17 cellular contexts compared by ENCODE assay signal in the genomic region with DNA sequence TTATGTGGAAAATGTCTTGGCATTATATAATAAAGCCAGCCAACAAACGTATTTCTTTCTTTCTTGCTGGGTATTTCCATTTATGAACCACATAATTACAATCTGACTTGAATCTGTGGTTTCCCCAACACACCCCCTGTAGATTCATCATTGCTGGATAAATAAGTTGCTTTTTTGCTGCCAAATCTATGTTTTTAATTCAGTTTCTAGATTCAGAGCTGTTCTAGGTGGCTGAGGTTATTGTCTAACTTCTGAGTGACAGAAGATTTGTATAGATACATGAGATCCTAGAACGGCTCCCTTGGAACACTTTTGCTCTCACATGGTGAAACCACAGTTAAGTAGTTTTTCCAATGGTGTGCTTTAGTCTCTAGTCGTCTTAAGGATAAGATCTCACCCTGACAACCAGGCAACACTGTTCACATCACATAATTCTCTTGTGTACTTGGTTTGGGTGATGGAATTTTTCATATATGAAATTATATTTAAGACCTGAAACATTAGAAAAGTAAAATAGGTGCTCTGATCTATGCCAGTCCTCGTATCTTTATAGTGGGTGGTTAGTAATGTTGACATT.
DNase-seq lines count a peak whose midpoint lies in the region; ATAC-seq and TF ChIP-seq lines count a peak whose summit lies in the region.
"Had no signal": no experiment of that assay in that cellular context is flagged by ENCODE, and none has a peak within 500 bp of the region (broad histone marks: within the 10 kb centered on the region; RNA-seq: fewer than 3 reads in every experiment).

No MANE protein-coding gene starts in this region.

- H3K27ac ChIP-seq in SK-N-MC, result no peak overlapping the region
- no peak overlapping the region for H3K27ac ChIP-seq in lower lobe of right lung
- H3K27ac ChIP-seq: RWPE1 had no signal

- peak in 1 of 2 donors; percentile 23 for ATAC-seq in activated T-cell treated with anti-CD3 and anti-CD28 coated beads, Interleukin-2, amount 50 U/mL, for 72 hours (replicated peaks in 1 of 2)
- ATAC-seq in central memory CD8-positive, alpha-beta T cell (replicated peaks; ENCODE audit: extremely low read depth, poor library complexity, severe bottlenecking), result no peak
- peak; percentile 78 for ATAC-seq in stimulated activated naive CD8-positive, alpha-beta T cell treated with anti-CD3 and anti-CD28 coated beads, Interleukin-15, amount 100 ng/mL, for 72 hours
- no peak for ATAC-seq in lower lobe of right lung

- H3K36me3 Mint-ChIP-seq in activated T-cell treated with anti-CD3 and anti-CD28 coated beads, Interleukin-2, amount 50 U/mL, for 72 hours (ENCODE audit: insufficient read depth in 2 of 2), result peaks cover 0 to 1% of the 10 kb centered on the region in 2 donors
- H3K36me3 Mint-ChIP-seq in central memory CD8-positive, alpha-beta T cell (ENCODE audit: insufficient read depth), result peaks cover 11% of the 10 kb centered on the region

- intact Hi-C loops in lower lobe of right lung (cut with DNase I), result no loop called here

- peaks cover 0 to 2% of the 10 kb centered on the region in 2 donors for H3K9me3 Mint-ChIP-seq in activated T-cell treated with anti-CD3 and anti-CD28 coated beads, Interleukin-2, amount 50 U/mL, for 72 hours
- no peaks in the 10 kb centered on the region for H3K9me3 Mint-ChIP-seq in central memory CD8-positive, alpha-beta T cell
- H3K9me3 Mint-ChIP-seq in stimulated activated naive CD8-positive, alpha-beta T cell treated with anti-CD3 and anti-CD28 coated beads, Interleukin-15, amount 100 ng/mL, for 72 hours, result no peaks in the 10 kb centered on the region

- no peaks in the 10 kb centered on the region for H3K9me3 ChIP-seq in SK-N-MC (ENCODE audit: low read depth, low read length)
- no peaks in the 10 kb centered on the region for H3K9me3 ChIP-seq in lower lobe of right lung

- no peaks in the 10 kb centered on the region for H3K27me3 Mint-ChIP-seq in activated T-cell treated with anti-CD3 and anti-CD28 coated beads, Interleukin-2, amount 50 U/mL, for 72 hours (ENCODE audit: low read depth)
- no peaks in the 10 kb centered on the region for H3K27me3 Mint-ChIP-seq in central memory CD8-positive, alpha-beta T cell
- H3K27me3 Mint-ChIP-seq in stimulated activated naive CD8-positive, alpha-beta T cell treated with anti-CD3 and anti-CD28 coated beads, Interleukin-15, amount 100 ng/mL, for 72 hours, result no peaks in the 10 kb centered on the region
- H3K27me3 Mint-ChIP-seq: CD4-positive, CD25-positive, alpha-beta regulatory T cell had no signal

- H3K4me3 Mint-ChIP-seq in activated T-cell treated with anti-CD3 and anti-CD28 coated beads, Interleukin-2, amount 50 U/mL, for 72 hours, result peak overlapping the region in 1 of 2 donors; percentile 54
- no peak overlapping the region for H3K4me3 Mint-ChIP-seq in central memory CD8-positive, alpha-beta T cell
- H3K4me3 Mint-ChIP-seq in stimulated activated naive CD8-positive, alpha-beta T cell treated with anti-CD3 and anti-CD28 coated beads, Interleukin-15, amount 100 ng/mL, for 72 hours, result peak overlapping the region in 1 of 2 donors; percentile 4
- H3K4me3 Mint-ChIP-seq: CD4-positive, CD25-positive, alpha-beta regulatory T cell had no signal

- DNase-seq in activated T-cell treated with anti-CD3 and anti-CD28 coated beads, Interleukin-2, amount 50 U/mL, for 72 hours, result no peak
- DNase-seq in activated T-cell treated with anti-CD3 and anti-CD28 coated beads, Interleukin-2, amount 50 U/mL, for 1 hour, result no peak
- DNase-seq in SK-N-MC (ENCODE audit: low read depth, low spot score) (peak; percentile 44), lower lobe of right lung (no peak), islet precursor cell (no peak)
- DNase-seq in central memory CD8-positive, alpha-beta T cell (ENCODE audit: low spot score in 2 of 2), result no peak
- DNase-seq in stimulated activated naive CD8-positive, alpha-beta T cell treated with anti-CD3 and anti-CD28 coated beads, Interleukin-15, amount 100 ng/mL, for 72 hours, result no peak
- DNase-seq: ACHN; CD4-positive, CD25-positive, alpha-beta regulatory T cell; DMS79 treated with DMSO at 0.1 percent for 48 hours; KG1; NCI-H1048; NCI-H1694; NCI-H2107; NCI-H345; NCI-H526 treated with DMSO at 0.1 percent for 48 hours had no signal

- no peak for TF ChIP-seq CTCF in lower lobe of right lung (IDR thresholded peaks at IDR 0.05)

- no peak overlapping the region for H3K4me3 ChIP-seq in SK-N-MC
- H3K4me3 ChIP-seq in lower lobe of right lung, result no peak overlapping the region

- H3K36me3 ChIP-seq in SK-N-MC (ENCODE audit: insufficient read depth, low read length) (no peaks in the 10 kb centered on the region), lower lobe of right lung (no peaks in the 10 kb centered on the region)

- H3K27me3 ChIP-seq in lower lobe of right lung (ENCODE audit: low read depth), result no peaks in the 10 kb centered on the region

- H3K27ac Mint-ChIP-seq in activated T-cell treated with anti-CD3 and anti-CD28 coated beads, Interleukin-2, amount 50 U/mL, for 72 hours, result peak overlapping the region; percentile 42
- H3K27ac Mint-ChIP-seq in central memory CD8-positive, alpha-beta T cell (ENCODE audit: low read depth), result peak overlapping the region; percentile 44
- H3K27ac Mint-ChIP-seq in stimulated activated naive CD8-positive, alpha-beta T cell treated with anti-CD3 and anti-CD28 coated beads, Interleukin-15, amount 100 ng/mL, for 72 hours, result peak overlapping the region in 1 of 2 donors; percentile 2

- peaks cover 41% of the 10 kb centered on the region for H3K4me1 Mint-ChIP-seq in activated T-cell treated with anti-CD3 and anti-CD28 coated beads, Interleukin-2, amount 50 U/mL, for 72 hours (ENCODE audit: low read depth)
- H3K4me1 Mint-ChIP-seq in central memory CD8-positive, alpha-beta T cell, result peaks cover 58% of the 10 kb centered on the region
- H3K4me1 Mint-ChIP-seq in stimulated activated naive CD8-positive, alpha-beta T cell treated with anti-CD3 and anti-CD28 coated beads, Interleukin-15, amount 100 ng/mL, for 72 hours, result peaks cover 29% of the 10 kb centered on the region

- H3K9ac ChIP-seq in SK-N-MC (ENCODE audit: insufficient read length), result no peak overlapping the region

- no peaks in the 10 kb centered on the region for H3K4me1 ChIP-seq in lower lobe of right lung
